8 cellular contexts compared by ENCODE assay signal in the genomic region with DNA sequence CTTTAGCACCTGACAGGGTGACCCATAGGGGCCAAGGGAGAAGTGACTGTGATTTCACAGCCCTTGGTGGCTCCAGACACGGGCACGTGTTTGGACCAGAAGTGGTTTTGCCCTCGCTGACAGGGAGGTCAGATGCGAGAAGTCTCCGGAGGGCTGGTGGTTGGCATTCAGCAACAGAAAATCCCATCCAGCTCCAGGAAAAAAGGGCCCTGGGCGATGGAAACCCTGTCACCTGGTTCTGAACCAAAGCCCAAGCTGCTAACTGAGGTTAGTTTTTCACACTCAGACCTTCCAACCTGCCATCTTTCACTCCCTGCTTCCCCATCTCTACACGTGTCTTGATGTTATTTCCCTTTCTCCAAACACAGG.
A peak's percentile ranks its signal among the peaks of the same experiment; 100 is the strongest.
DNase-seq lines count a peak whose midpoint lies in the region; ATAC-seq, FAIRE-seq and TF ChIP-seq lines count a peak whose summit lies in the region.

No MANE protein-coding gene starts in this region.

- no peak for ATAC-seq in GM18858 (IDR thresholded peaks at IDR 0.05; ENCODE audit: unreplicated experiment)

- intact Hi-C loops in tibial artery (cut with DNase I; ENCODE audit: low total_unique reads) = no loop called here

- H3K9me1 ChIP-seq in keratinocyte (ENCODE audit: control insufficient read depth, extremely low read depth, insufficient read depth, low read length) = no peaks in the 10 kb centered on the region

- H3K9me3 ChIP-seq in SJSA1 (replicated peaks) = no peaks in the 10 kb centered on the region
- no peaks in the 10 kb centered on the region for H3K9me3 ChIP-seq in keratinocyte (ENCODE audit: control insufficient read depth, low read depth, low read length)
- no peaks in the 10 kb centered on the region for H3K9me3 ChIP-seq in tibial artery

- 0 out of 2 replicates have a peak overlapping the region, but pooled peaks have one; percentile 9 for H3K27ac ChIP-seq in SJSA1
- peak overlapping the region; percentile 95 for H3K27ac ChIP-seq in keratinocyte (ENCODE audit: control insufficient read depth, insufficient read depth, low read length)
- peak overlapping the region; percentile 72 to 73 for H3K27ac ChIP-seq in tibial artery

- no peak for FAIRE-seq in keratinocyte (lab: Jason Lieb, UNC)

- no peaks in the 10 kb centered on the region for H4K20me1 ChIP-seq in keratinocyte (ENCODE audit: control insufficient read depth, extremely low read depth, insufficient read depth, low read length)

- peak overlapping the region; percentile 21 for H2AFZ ChIP-seq in keratinocyte (ENCODE audit: control insufficient read depth, low read length)

- H3K27me3 ChIP-seq in SJSA1 (replicated peaks) (no peaks in the 10 kb centered on the region), keratinocyte (ENCODE audit: control insufficient read depth, extremely low read depth, insufficient read depth, low read length) (no peaks in the 10 kb centered on the region), tibial artery (no peaks in the 10 kb centered on the region)

- H3K4me3 ChIP-seq in SJSA1 (no peak overlapping the region), keratinocyte (ENCODE audit: control insufficient read depth in 2 of 3, extremely low read depth in 1 of 3, insufficient read depth in 2 of 3, low read depth in 1 of 3, low read length in 3 of 3) (peak overlapping the region in 2 of 3 experiments; percentile 13 to 90), tibial artery (peak overlapping the region; percentile 47 to 50)

- no peaks in the 10 kb centered on the region for H3K36me3 ChIP-seq in SJSA1
- H3K36me3 ChIP-seq in keratinocyte (ENCODE audit: control insufficient read depth in 2 of 2, extremely low read depth in 1 of 2, insufficient read depth in 2 of 2, low read length in 2 of 2) = no peaks in the 10 kb centered on the region
- no peaks in the 10 kb centered on the region for H3K36me3 ChIP-seq in tibial artery

- peak overlapping the region; percentile 91 for H3K9ac ChIP-seq in keratinocyte (ENCODE audit: control insufficient read depth, extremely low read depth, insufficient read depth, low read length)

- DNase-seq in NOMO-1 treated with DMSO at 0.1 percent for 48 hours (lab: John Stamatoyannopoulos, UW; ENCODE audit: unreplicated experiment) (peak; percentile 55), NOMO-1 (lab: John Stamatoyannopoulos, UW; ENCODE audit: unreplicated experiment in 2 of 2) (no peak), SJSA1 (ENCODE audit: low read depth in 1 of 2, low spot score in 2 of 2) (no peak), keratinocyte (ENCODE audit: low read depth, low spot score) (no peak), tibial artery (peak; percentile 54 to 81), superior temporal gyrus (ENCODE audit: extremely low spot score) (no peak), GM03348 (ENCODE audit: low spot score) (no peak)

- dilution Hi-C loops in keratinocyte (cut with MboI; ENCODE audit: extremely low pct_ligation_motif_present, low sequenced_read_pairs) = no loop called here

- H3K79me2 ChIP-seq in keratinocyte (ENCODE audit: control insufficient read depth, insufficient read depth, low read length) = peaks cover 6% of the 10 kb centered on the region

- peak overlapping the region; percentile 90 for H3K4me2 ChIP-seq in keratinocyte (ENCODE audit: control insufficient read depth, extremely low read depth, insufficient read depth, low read depth, low read length)

- no peak for TF ChIP-seq CTCF in keratinocyte (optimal IDR thresholded peaks at IDR 0.05 in 1 of 3, IDR thresholded peaks at IDR 0.05 in 1 of 3, conservative IDR thresholded peaks at IDR 0.05 in 1 of 3; ENCODE audit: extremely low read depth in 1 of 3, insufficient read depth in 2 of 3, low read length in 3 of 3)
- no peak for TF ChIP-seq CTCF in tibial artery (IDR thresholded peaks at IDR 0.05)

- H3K4me1 ChIP-seq in SJSA1 (replicated peaks) (peaks cover 11% of the 10 kb centered on the region; the same call in 1 of the 2 replicates), keratinocyte (ENCODE audit: control insufficient read depth, extremely low read depth, insufficient read depth, low read length) (peaks cover 23% of the 10 kb centered on the region), tibial artery (peaks cover 0 to 38% (median 16%) of the 10 kb centered on the region in 4 donors)

Comparison
In these comparisons a context has a peak if more than half of its experiments do, and no peak if none do; other contexts are left out.
1. DNase-seq: peak in NOMO-1 treated with DMSO at 0.1 percent for 48 hours (single experiment) and tibial artery (2 of 2); none in NOMO-1 (0 of 2), SJSA1 (0 of 2), keratinocyte (single experiment), superior temporal gyrus (single experiment) and GM03348 (single experiment).
2. H3K27ac ChIP-seq: peak in every context shown above with its lines; median percentile 95 in keratinocyte; 72 in tibial artery; 9 in SJSA1.